ENCODE assay signal across 9 cellular contexts in the genomic region with DNA sequence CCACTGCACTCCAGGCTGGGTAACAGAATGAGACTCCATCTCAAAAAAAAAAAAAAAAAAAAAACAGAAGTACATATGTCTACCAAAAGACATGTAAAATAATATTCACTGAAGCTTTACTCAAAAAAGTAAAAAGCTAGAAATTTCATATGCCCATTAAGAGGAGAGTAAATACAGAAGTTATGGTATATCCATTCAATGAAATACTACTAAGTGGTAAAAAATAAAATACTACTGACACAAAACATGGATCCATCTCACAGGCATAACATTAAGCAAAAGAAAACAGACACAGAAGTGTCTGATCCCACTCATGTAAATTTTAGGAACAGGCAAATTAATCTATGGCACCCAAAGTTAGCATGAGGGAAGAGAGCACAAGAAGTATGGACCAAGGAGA.
"Had no signal": no experiment of that assay in that cellular context is flagged by ENCODE, and none has a peak within 500 bp of the region (broad histone marks: within the 10 kb centered on the region; RNA-seq: fewer than 3 reads in every experiment).

No MANE protein-coding gene starts in this region.

- H3K9me3 Mint-ChIP-seq: HFFc6 had no signal

- H3K9ac ChIP-seq: GM23248 had no signal

- ATAC-seq: HCT116 had no signal

- H3K36me3 ChIP-seq: HAP-1 had no signal

- H3K27ac Mint-ChIP-seq: HFFc6, IgD-negative memory B cell had no signal

- H3K4me1 ChIP-seq: HAP-1 had no signal

- H3K4me3 ChIP-seq: GM23248, HAP-1 had no signal

- H2AFZ ChIP-seq: GM23248 had no signal

- H3K27ac ChIP-seq: GM23248 had no signal

- FAIRE-seq: HTR-8/SVneo had no signal

- DNase-seq: GM23248, GOT3, H7, HFFc6, KG1 had no signal

- H3K9me3 ChIP-seq: HAP-1 had no signal

- H3K4me3 Mint-ChIP-seq: HFFc6 had no signal

- H3K27me3 Mint-ChIP-seq: IgD-negative memory B cell had no signal
